In the genomic region with DNA sequence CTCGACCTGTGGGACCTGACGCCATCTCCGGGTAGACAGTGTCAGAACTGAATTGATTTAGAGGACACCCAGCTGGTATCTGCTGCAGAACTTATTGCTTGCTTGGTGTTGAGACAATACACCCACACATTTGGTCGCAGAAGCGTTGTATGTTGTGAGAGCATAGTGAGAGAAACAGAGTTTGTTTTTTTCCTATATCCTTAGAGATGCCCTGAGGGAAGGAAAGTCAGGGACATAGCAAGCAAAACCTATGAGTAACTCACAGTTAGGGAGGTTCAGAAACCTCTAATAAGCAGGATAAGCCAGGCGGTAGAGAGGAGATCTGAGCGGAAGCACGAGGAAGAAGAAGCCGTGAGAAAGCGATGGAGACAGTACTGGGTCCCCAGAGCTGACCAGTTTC, we compare ENCODE assay signal across 1 cellular context.
TF ChIP-seq lines count a peak whose summit lies in the region.

No MANE protein-coding gene starts in this region.

TF ChIP-seq in SK-N-SH, 30 proteins besides CTCF, POLR2A, EP300 and RAD21 (continued from another document):
- TF ChIP-seq USF2 (IDR thresholded peaks at IDR 0.05; ENCODE audit: borderline replicate concordance, low read depth, low read length) = no peak
- TF ChIP-seq TAF1 (IDR thresholded peaks at IDR 0.05; ENCODE audit: borderline replicate concordance, low read depth, low read length) = no peak
- TF ChIP-seq, protein P1, sequence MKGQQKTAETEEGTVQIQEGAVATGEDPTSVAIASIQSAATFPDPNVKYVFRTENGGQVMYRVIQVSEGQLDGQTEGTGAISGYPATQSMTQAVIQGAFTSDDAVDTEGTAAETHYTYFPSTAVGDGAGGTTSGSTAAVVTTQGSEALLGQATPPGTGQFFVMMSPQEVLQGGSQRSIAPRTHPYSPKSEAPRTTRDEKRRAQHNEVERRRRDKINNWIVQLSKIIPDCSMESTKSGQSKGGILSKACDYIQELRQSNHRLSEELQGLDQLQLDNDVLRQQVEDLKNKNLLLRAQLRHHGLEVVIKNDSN (IDR thresholded peaks at IDR 0.05; ENCODE audit: borderline replicate concordance, low read depth) = no peak
- no peak for TF ChIP-seq FOXM1 (IDR thresholded peaks at IDR 0.05; ENCODE audit: low read depth)
- no peak for TF ChIP-seq GABPA (IDR thresholded peaks at IDR 0.05; ENCODE audit: low read depth)
- TF ChIP-seq JUND (IDR thresholded peaks at IDR 0.05) = no peak
- TF ChIP-seq GATA2 (CRISPR knock-in tag; IDR thresholded peaks at IDR 0.05) = no peak
- no peak for TF ChIP-seq RFX5 (IDR thresholded peaks at IDR 0.05; ENCODE audit: low read length)
- no peak for TF ChIP-seq ZBTB33 (IDR thresholded peaks at IDR 0.05; ENCODE audit: borderline replicate concordance, low read depth)
- no peak for TF ChIP-seq NFIC (IDR thresholded peaks at IDR 0.05; ENCODE audit: borderline replicate concordance)
